Comparison of ENCODE assay signal across 21 cellular contexts in the genomic region with DNA sequence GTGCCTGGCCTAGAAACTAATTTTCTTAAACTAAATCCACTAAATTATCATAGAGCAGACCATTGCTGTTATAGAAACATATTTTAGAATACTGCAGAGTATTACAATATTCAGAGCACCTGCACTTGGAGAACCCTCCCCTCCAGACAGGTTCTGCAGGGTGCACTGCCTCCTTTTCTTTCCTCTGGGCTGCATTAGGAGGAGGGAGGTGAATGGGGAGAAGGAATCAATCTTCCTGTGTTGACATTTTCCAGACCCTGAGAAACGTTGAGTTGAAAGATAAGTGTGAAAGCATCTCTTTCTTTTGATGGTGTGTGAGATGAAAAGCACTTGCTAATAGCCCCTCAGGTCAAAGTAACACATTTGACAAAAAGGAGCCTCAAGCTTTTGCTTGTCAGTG. TPM values are rescaled to one million over a fixed set of nuclear protein-coding genes. Genes with fewer than 3 reads are reported as not detected.
A peak's percentile ranks its signal among the peaks of the same experiment; 100 is the strongest.
DNase-seq lines count a peak whose midpoint lies in the region; ATAC-seq, FAIRE-seq and TF ChIP-seq lines count a peak whose summit lies in the region.
"Had no signal": no experiment of that assay in that cellular context is flagged by ENCODE, and none has a peak within 500 bp of the region (broad histone marks: within the 10 kb centered on the region; RNA-seq: fewer than 3 reads in every experiment).

No MANE protein-coding gene starts in this region.

- POLR2A ChIA-PET in CD8-positive, alpha-beta memory T cell (lab: Charles Lee), result no interaction called here
- POLR2A ChIA-PET in naive thymus-derived CD8-positive, alpha-beta T cell (lab: Charles Lee), result no interaction called here

- DNase-seq in CD8-positive, alpha-beta memory T cell, result no peak
- DNase-seq in H54 (ENCODE audit: insufficient read length, low spot score) (no peak), erythroblast (lab: John Stamatoyannopoulos, UW) (no peak)
- no peak for DNase-seq in naive thymus-derived CD8-positive, alpha-beta T cell
- DNase-seq in activated CD4-positive, CD25-positive, alpha-beta regulatory T cell treated with anti-CD3 and anti-CD28 coated beads, Interleukin-2, amount 50 U/mL, for 72 hours, result no peak
- DNase-seq: activated CD4-positive, alpha-beta T cell treated with anti-CD3 and anti-CD28 coated beads, Interleukin-2, amount 10 ng/mL, durations not matched to agents 7 days and 5 days; activated naive CD4-positive, alpha-beta T cell treated with anti-CD3 and anti-CD28 coated beads, Interleukin-2, amount 50 U/mL, for 16 hours; effector CD8-positive, alpha-beta T cell; H7; Kasumi-1; left lung; NCI-H1048; NCI-H1930; NK-92 treated with Interleukin-12 subunit alpha and Interleukin-12 subunit beta, amount 100 ng/mL, for 24 hours; RPMI8226; stimulated activated CD4-positive, alpha-beta T cell treated with anti-CD3 and anti-CD28 coated beads, Interleukin-2, amount 100 ng/mL, for 24 hours; stimulated activated naive CD4-positive, alpha-beta T cell had no signal

- peaks cover 4 to 12% (median 8%) of the 10 kb centered on the region in 3 donors for H3K36me3 Mint-ChIP-seq in CD8-positive, alpha-beta memory T cell
- peaks cover 15% of the 10 kb centered on the region for H3K36me3 Mint-ChIP-seq in activated T-helper 17 cell treated with anti-CD3 and anti-CD28 coated beads, Interleukin-2, amount 50 U/mL, for 72 hours (ENCODE audit: low read depth)
- no peaks in the 10 kb centered on the region for H3K36me3 Mint-ChIP-seq in naive thymus-derived CD8-positive, alpha-beta T cell

- no peak for ATAC-seq in activated T-helper 17 cell treated with anti-CD3 and anti-CD28 coated beads, Interleukin-2, amount 50 U/mL, for 72 hours (replicated peaks)
- ATAC-seq in naive thymus-derived CD8-positive, alpha-beta T cell, result no peak
- no peak for ATAC-seq in SK-N-SH treated with all-trans-retinoic acid at 6 μM for 48 hours
- ATAC-seq: left lung had no signal

- no peak overlapping the region for H3K4me3 ChIP-seq in CD8-positive, alpha-beta memory T cell (ENCODE audit: low read length)
- H3K4me3 ChIP-seq: left lung, skin epidermis, tibial nerve had no signal

- H3K4me3 Mint-ChIP-seq in CD8-positive, alpha-beta memory T cell, result peak overlapping the region; percentile 10 to 81 (median 66)
- peak overlapping the region; percentile 35 for H3K4me3 Mint-ChIP-seq in activated T-helper 17 cell treated with anti-CD3 and anti-CD28 coated beads, Interleukin-2, amount 50 U/mL, for 72 hours
- H3K4me3 Mint-ChIP-seq in naive thymus-derived CD8-positive, alpha-beta T cell, result peak overlapping the region in 7 of 10 donors; percentile 5 to 68 (median 37)
- H3K4me3 Mint-ChIP-seq: activated CD4-positive, alpha-beta T cell treated with anti-CD3 and anti-CD28 coated beads, Interleukin-2, amount 10 ng/mL, durations not matched to agents 7 days and 5 days had no signal

- H3K4me1 Mint-ChIP-seq in CD8-positive, alpha-beta memory T cell, result peaks cover 71 to 91% (median 89%) of the 10 kb centered on the region in 3 donors
- H3K4me1 Mint-ChIP-seq in activated T-helper 17 cell treated with anti-CD3 and anti-CD28 coated beads, Interleukin-2, amount 50 U/mL, for 72 hours, result peaks cover 45% of the 10 kb centered on the region
- peaks cover 23 to 76% (median 54%) of the 10 kb centered on the region in 4 donors for H3K4me1 Mint-ChIP-seq in naive thymus-derived CD8-positive, alpha-beta T cell

- H3K4me1 ChIP-seq in CD8-positive, alpha-beta memory T cell (ENCODE audit: insufficient read depth, low read length), result peaks cover 75% of the 10 kb centered on the region

- no peak overlapping the region for H3K27ac ChIP-seq in CD8-positive, alpha-beta memory T cell (ENCODE audit: low read depth, low read length)
- H3K27ac ChIP-seq: left lung, tibial nerve had no signal

- H3K27ac Mint-ChIP-seq in CD8-positive, alpha-beta memory T cell, result peak overlapping the region; percentile 84 to 97 (median 91)
- peak overlapping the region; percentile 61 for H3K27ac Mint-ChIP-seq in activated T-helper 17 cell treated with anti-CD3 and anti-CD28 coated beads, Interleukin-2, amount 50 U/mL, for 72 hours
- peak overlapping the region in 8 of 10 donors; percentile 11 to 88 (median 72) for H3K27ac Mint-ChIP-seq in naive thymus-derived CD8-positive, alpha-beta T cell
- H3K27ac Mint-ChIP-seq: activated CD4-positive, alpha-beta T cell treated with anti-CD3 and anti-CD28 coated beads, Interleukin-2, amount 10 ng/mL, durations not matched to agents 7 days and 5 days had no signal

- no peaks in the 10 kb centered on the region for H3K27me3 ChIP-seq in CD8-positive, alpha-beta memory T cell (ENCODE audit: insufficient read depth, low read length, poor library complexity, severe bottlenecking)
- H3K27me3 ChIP-seq: tibial nerve had no signal

- no peaks in the 10 kb centered on the region for H3K27me3 Mint-ChIP-seq in CD8-positive, alpha-beta memory T cell
- no peaks in the 10 kb centered on the region for H3K27me3 Mint-ChIP-seq in activated T-helper 17 cell treated with anti-CD3 and anti-CD28 coated beads, Interleukin-2, amount 50 U/mL, for 72 hours
- no peaks in the 10 kb centered on the region for H3K27me3 Mint-ChIP-seq in naive thymus-derived CD8-positive, alpha-beta T cell
- H3K27me3 Mint-ChIP-seq: activated CD4-positive, alpha-beta T cell treated with anti-CD3 and anti-CD28 coated beads, Interleukin-2, amount 10 ng/mL, durations not matched to agents 7 days and 5 days had no signal

- peaks cover 0 to 9% (median 0%) of the 10 kb centered on the region in 5 donors for H3K9me3 Mint-ChIP-seq in CD8-positive, alpha-beta memory T cell
- no peaks in the 10 kb centered on the region for H3K9me3 Mint-ChIP-seq in activated T-helper 17 cell treated with anti-CD3 and anti-CD28 coated beads, Interleukin-2, amount 50 U/mL, for 72 hours
- peaks cover 0 to 3% (median 0%) of the 10 kb centered on the region in 9 donors for H3K9me3 Mint-ChIP-seq in naive thymus-derived CD8-positive, alpha-beta T cell

- no peaks in the 10 kb centered on the region for H3K9me3 ChIP-seq in CD8-positive, alpha-beta memory T cell (ENCODE audit: low read length)
- H3K9me3 ChIP-seq: left lung, tibial nerve had no signal

- no peaks in the 10 kb centered on the region for H3K36me3 ChIP-seq in CD8-positive, alpha-beta memory T cell (ENCODE audit: insufficient read depth, low read length)
- H3K36me3 ChIP-seq: left lung, tibial nerve had no signal

- TF ChIP-seq POLR2A in H54 (IDR thresholded peaks at IDR 0.05; ENCODE audit: low read depth, low read length) (no peak), erythroblast (IDR thresholded peaks at IDR 0.05; ENCODE audit: low read length) (no peak)

- FAIRE-seq in H54 (lab: Jason Lieb, UNC), result peak; percentile 6

- CTCF ChIA-PET in CD8-positive, alpha-beta memory T cell (lab: Charles Lee), result interaction anchor here (1.3 to 1.6 kb wide), 2 partner anchors 9 to 60 kb away, joined by 3 to 7 read pairs; no protein-coding TSS in a partner anchor

TF ChIP-seq in SK-N-SH treated with all-trans-retinoic acid at 6 μM for 48 hours, 23 proteins besides CTCF, POLR2A, EP300 and RAD21:
- TF ChIP-seq ISL1 (CRISPR knock-in tag; IDR thresholded peaks at IDR 0.05) (no peak), ZFP30 (CRISPR knock-in tag; IDR thresholded peaks at IDR 0.05) (no peak)

RNA-seq across cellular contexts. Expression of a gene that starts 7.3 kb away (rescaled TPM):
- 10 to 100 TPM; 45.2 to 45.6 TPM for total RNA-seq in CD8-positive, alpha-beta memory T cell
- 104 TPM for polyA plus RNA-seq in CD8-positive, alpha-beta memory T cell
- 10 to 100 TPM; 48.5 to 66.9 TPM for total RNA-seq in activated T-helper 17 cell treated with anti-CD3 and anti-CD28 coated beads, Interleukin-2, amount 50 U/mL, for 72 hours
- 100 to 1,000 TPM; 113 to 116 TPM for total RNA-seq in naive thymus-derived CD8-positive, alpha-beta T cell
- 10 to 100 TPM; 15.7 to 25.9 (median 16.1) TPM for polyA plus RNA-seq in naive thymus-derived CD8-positive, alpha-beta T cell
